11 cellular contexts compared by ENCODE assay signal in the genomic region with DNA sequence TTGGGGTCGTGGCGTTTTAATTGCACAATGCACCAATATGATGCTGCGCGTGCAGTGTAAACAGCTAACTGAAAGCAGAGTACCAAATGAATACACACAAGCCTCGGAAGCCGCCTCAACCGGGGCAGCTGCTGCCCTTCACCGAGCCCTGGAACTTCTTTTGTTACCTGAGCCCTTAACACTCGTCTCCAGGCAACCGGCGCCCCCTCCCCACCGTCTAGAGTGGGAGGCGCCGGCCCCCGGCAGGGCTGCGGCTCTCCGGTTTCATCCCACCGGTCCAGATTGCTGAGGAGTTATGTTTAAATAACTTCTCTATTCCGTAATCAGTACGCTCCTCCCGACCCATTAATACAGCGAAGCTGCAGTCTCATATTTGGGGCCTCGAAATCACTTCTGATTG.
DNase-seq lines count a peak whose midpoint lies in the region; ATAC-seq and TF ChIP-seq lines count a peak whose summit lies in the region.
"Had no signal": no experiment of that assay in that cellular context is flagged by ENCODE, and none has a peak within 500 bp of the region (broad histone marks: within the 10 kb centered on the region; RNA-seq: fewer than 3 reads in every experiment).

No MANE protein-coding gene starts in this region.

- H3K4me1 ChIP-seq in GM23338 (ENCODE audit: insufficient read depth) = peaks cover 17% of the 10 kb centered on the region
- H3K4me1 ChIP-seq in SJCRH30 = no peaks in the 10 kb centered on the region
- no peaks in the 10 kb centered on the region for H3K4me1 ChIP-seq in muscle layer of duodenum (ENCODE audit: control insufficient read depth in 1 of 2, insufficient read depth in 2 of 2, low read length in 2 of 2)
- no peaks in the 10 kb centered on the region for H3K4me1 ChIP-seq in Karpas-422 (ENCODE audit: low read length)
- H3K4me1 ChIP-seq: vagina had no signal

- peak overlapping the region; percentile 47 for H3K4me3 ChIP-seq in GM23338
- no peak overlapping the region for H3K4me3 ChIP-seq in SJCRH30
- H3K4me3 ChIP-seq in muscle layer of duodenum (ENCODE audit: low read depth in 1 of 2, low read length in 2 of 2) = peak overlapping the region; percentile 7 to 44
- H3K4me3 ChIP-seq in Karpas-422 (ENCODE audit: low read length) = no peak overlapping the region
- H3K4me3 ChIP-seq: vagina had no signal

- ATAC-seq in GM23338 (peak; percentile 73), HG03460 (IDR thresholded peaks at IDR 0.05; ENCODE audit: unreplicated experiment) (no peak), HG03159 (IDR thresholded peaks at IDR 0.05; ENCODE audit: unreplicated experiment) (no peak)

- H3K4me3 Mint-ChIP-seq in GM23338 = peak overlapping the region; percentile 69

- H3K36me3 Mint-ChIP-seq in GM23338 (ENCODE audit: low read depth) = no peaks in the 10 kb centered on the region

- no peak overlapping the region for H3K9ac ChIP-seq in Karpas-422 (ENCODE audit: low read length)

- H3K27me3 ChIP-seq in GM23338 (ENCODE audit: insufficient read depth) (peaks cover 20% of the 10 kb centered on the region; the same call in 1 of the 2 replicates), SJCRH30 (no peaks in the 10 kb centered on the region), muscle layer of duodenum (ENCODE audit: low read depth, low read length) (no peaks in the 10 kb centered on the region), Karpas-422 (ENCODE audit: low read length) (no peaks in the 10 kb centered on the region)
- H3K27me3 ChIP-seq: vagina had no signal

- no peaks in the 10 kb centered on the region for H3K9me3 ChIP-seq in SJCRH30 (replicated peaks)
- H3K9me3 ChIP-seq in muscle layer of duodenum (ENCODE audit: control insufficient read depth in 1 of 2, low read length in 2 of 2) = no peaks in the 10 kb centered on the region
- no peaks in the 10 kb centered on the region for H3K9me3 ChIP-seq in Karpas-422 (ENCODE audit: low read length)
- H3K9me3 ChIP-seq: vagina had no signal

- H3K4me1 Mint-ChIP-seq in GM23338 = peaks cover 40% of the 10 kb centered on the region

- H3F3A ChIP-seq in GM23338 (replicated peaks; ENCODE audit: low read depth) = 0 out of 2 replicates have a peak, but pooled peaks cover 5% of the 10 kb centered on the region

- no peaks in the 10 kb centered on the region for H3K9me3 Mint-ChIP-seq in GM23338

- DNase-seq in GM23338 (ENCODE audit: low spot score) (peak; percentile 73), NCI-H2029 treated with DMSO at 0.1 percent for 48 hours (lab: John Stamatoyannopoulos, UW) (peak; percentile 2), SJCRH30 (peak; percentile 27 to 50), Karpas-422 (no peak), NAMALWA (ENCODE audit: low spot score) (no peak)
- DNase-seq: effector CD8-positive, alpha-beta T cell; RPMI8226 had no signal

- no peaks in the 10 kb centered on the region for H4K20me1 ChIP-seq in GM23338 (replicated peaks; ENCODE audit: insufficient read depth)
- H4K20me1 ChIP-seq in Karpas-422 (ENCODE audit: insufficient read depth, low read depth, low read length) = no peaks in the 10 kb centered on the region

- no peaks in the 10 kb centered on the region for H3K36me3 ChIP-seq in GM23338 (ENCODE audit: insufficient read depth)
- no peaks in the 10 kb centered on the region for H3K36me3 ChIP-seq in SJCRH30
- no peaks in the 10 kb centered on the region for H3K36me3 ChIP-seq in muscle layer of duodenum (ENCODE audit: control insufficient read depth in 1 of 2, insufficient read depth in 2 of 2, low read length in 2 of 2)
- H3K36me3 ChIP-seq in Karpas-422 (ENCODE audit: insufficient read depth, low read length) = no peaks in the 10 kb centered on the region
- H3K36me3 ChIP-seq: vagina had no signal

- no peak overlapping the region for H3K27ac Mint-ChIP-seq in GM23338

- H3K27ac ChIP-seq in GM23338 (ENCODE audit: low read depth) (no peak overlapping the region), SJCRH30 (no peak overlapping the region), muscle layer of duodenum (ENCODE audit: low read length) (no peak overlapping the region), Karpas-422 (ENCODE audit: low read length) (no peak overlapping the region)
- H3K27ac ChIP-seq: vagina had no signal

- H2AFZ ChIP-seq in GM23338 (no peak overlapping the region), Karpas-422 (ENCODE audit: low read length) (no peak overlapping the region)

- no peak for TF ChIP-seq CTCF in GM23338 (conservative IDR thresholded peaks at IDR 0.05; ENCODE audit: low read depth in 2 of 2)

- H3K79me2 ChIP-seq in GM23338 (replicated peaks; ENCODE audit: insufficient read depth) (no peaks in the 10 kb centered on the region), Karpas-422 (ENCODE audit: low read length) (no peaks in the 10 kb centered on the region)

- peaks cover 19% of the 10 kb centered on the region for H3K27me3 Mint-ChIP-seq in GM23338 (ENCODE audit: insufficient read depth, low read depth, poor library complexity)

- H3K4me2 ChIP-seq in GM23338 (peak overlapping the region; percentile 60), Karpas-422 (ENCODE audit: low read depth, low read length, poor library complexity, severe bottlenecking) (no peak overlapping the region)

- H3K9me2 ChIP-seq in GM23338 (ENCODE audit: insufficient read depth) (no peaks in the 10 kb centered on the region), Karpas-422 (replicated peaks; ENCODE audit: insufficient read depth, low read length) (no peaks in the 10 kb centered on the region)

TF ChIP-seq in GM23338, 12 proteins besides CTCF, POLR2A, EP300 and RAD21 (continues in another document):
- no peak for TF ChIP-seq POLR2AphosphoS5 (IDR thresholded peaks at IDR 0.05; ENCODE audit: low read depth)
- no peak for TF ChIP-seq NANOG (IDR thresholded peaks at IDR 0.05; ENCODE audit: borderline replicate concordance)
- no peak for TF ChIP-seq EZH2 (IDR thresholded peaks at IDR 0.05; ENCODE audit: low read depth, unreplicated experiment)
- TF ChIP-seq STAT1 (IDR thresholded peaks at IDR 0.05; ENCODE audit: unreplicated experiment) = no peak
- TF ChIP-seq ZNF114 (CRISPR knock-in tag; IDR thresholded peaks at IDR 0.05) = no peak
- TF ChIP-seq, protein P1, sequence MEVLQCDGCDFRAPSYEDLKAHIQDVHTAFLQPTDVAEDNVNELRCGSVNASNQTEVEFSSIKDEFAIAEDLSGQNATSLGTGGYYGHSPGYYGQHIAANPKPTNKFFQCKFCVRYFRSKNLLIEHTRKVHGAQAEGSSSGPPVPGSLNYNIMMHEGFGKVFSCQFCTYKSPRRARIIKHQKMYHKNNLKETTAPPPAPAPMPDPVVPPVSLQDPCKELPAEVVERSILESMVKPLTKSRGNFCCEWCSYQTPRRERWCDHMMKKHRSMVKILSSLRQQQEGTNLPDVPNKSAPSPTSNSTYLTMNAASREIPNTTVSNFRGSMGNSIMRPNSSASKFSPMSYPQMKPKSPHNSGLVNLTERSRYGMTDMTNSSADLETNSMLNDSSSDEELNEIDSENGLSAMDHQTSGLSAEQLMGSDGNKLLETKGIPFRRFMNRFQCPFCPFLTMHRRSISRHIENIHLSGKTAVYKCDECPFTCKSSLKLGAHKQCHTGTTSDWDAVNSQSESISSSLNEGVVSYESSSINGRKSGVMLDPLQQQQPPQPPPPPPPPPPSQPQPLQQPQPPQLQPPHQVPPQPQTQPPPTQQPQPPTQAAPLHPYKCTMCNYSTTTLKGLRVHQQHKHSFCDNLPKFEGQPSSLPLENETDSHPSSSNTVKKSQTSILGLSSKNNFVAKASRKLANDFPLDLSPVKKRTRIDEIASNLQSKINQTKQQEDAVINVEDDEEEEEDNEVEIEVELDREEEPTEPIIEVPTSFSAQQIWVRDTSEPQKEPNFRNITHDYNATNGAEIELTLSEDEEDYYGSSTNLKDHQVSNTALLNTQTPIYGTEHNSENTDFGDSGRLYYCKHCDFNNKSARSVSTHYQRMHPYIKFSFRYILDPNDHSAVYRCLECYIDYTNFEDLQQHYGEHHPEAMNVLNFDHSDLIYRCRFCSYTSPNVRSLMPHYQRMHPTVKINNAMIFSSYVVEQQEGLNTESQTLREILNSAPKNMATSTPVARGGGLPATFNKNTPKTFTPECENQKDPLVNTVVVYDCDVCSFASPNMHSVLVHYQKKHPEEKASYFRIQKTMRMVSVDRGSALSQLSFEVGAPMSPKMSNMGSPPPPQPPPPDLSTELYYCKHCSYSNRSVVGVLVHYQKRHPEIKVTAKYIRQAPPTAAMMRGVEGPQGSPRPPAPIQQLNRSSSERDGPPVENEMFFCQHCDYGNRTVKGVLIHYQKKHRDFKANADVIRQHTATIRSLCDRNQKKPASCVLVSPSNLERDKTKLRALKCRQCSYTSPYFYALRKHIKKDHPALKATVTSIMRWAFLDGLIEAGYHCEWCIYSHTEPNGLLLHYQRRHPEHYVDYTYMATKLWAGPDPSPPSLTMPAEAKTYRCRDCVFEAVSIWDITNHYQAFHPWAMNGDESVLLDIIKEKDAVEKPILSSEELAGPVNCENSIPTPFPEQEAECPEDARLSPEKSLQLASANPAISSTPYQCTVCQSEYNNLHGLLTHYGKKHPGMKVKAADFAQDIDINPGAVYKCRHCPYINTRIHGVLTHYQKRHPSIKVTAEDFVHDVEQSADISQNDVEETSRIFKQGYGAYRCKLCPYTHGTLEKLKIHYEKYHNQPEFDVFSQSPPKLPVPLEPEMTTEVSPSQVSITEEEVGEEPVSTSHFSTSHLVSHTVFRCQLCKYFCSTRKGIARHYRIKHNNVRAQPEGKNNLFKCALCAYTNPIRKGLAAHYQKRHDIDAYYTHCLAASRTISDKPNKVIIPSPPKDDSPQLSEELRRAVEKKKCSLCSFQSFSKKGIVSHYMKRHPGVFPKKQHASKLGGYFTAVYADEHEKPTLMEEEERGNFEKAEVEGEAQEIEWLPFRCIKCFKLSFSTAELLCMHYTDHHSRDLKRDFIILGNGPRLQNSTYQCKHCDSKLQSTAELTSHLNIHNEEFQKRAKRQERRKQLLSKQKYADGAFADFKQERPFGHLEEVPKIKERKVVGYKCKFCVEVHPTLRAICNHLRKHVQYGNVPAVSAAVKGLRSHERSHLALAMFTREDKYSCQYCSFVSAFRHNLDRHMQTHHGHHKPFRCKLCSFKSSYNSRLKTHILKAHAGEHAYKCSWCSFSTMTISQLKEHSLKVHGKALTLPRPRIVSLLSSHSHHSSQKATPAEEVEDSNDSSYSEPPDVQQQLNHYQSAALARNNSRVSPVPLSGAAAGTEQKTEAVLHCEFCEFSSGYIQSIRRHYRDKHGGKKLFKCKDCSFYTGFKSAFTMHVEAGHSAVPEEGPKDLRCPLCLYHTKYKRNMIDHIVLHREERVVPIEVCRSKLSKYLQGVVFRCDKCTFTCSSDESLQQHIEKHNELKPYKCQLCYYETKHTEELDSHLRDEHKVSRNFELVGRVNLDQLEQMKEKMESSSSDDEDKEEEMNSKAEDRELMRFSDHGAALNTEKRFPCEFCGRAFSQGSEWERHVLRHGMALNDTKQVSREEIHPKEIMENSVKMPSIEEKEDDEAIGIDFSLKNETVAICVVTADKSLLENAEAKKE (CRISPR knock-in tag; IDR thresholded peaks at IDR 0.05) = no peak
- no peak for TF ChIP-seq EZH2phosphoT487 (IDR thresholded peaks at IDR 0.05; ENCODE audit: unreplicated experiment)

Comparison
In these comparisons a context has a peak if more than half of its experiments do, and no peak if none do; other contexts are left out.
1. DNase-seq: peak in GM23338 (single experiment), NCI-H2029 treated with DMSO at 0.1 percent for 48 hours (single experiment) and SJCRH30 (2 of 2); none in Karpas-422 (single experiment) and NAMALWA (single experiment).
2. H3K4me3 ChIP-seq: peak in GM23338 (single experiment) and muscle layer of duodenum (2 of 2); none in SJCRH30 (single experiment) and Karpas-422 (single experiment).